ENCODE assay signal across 8 cellular contexts in the genomic region with DNA sequence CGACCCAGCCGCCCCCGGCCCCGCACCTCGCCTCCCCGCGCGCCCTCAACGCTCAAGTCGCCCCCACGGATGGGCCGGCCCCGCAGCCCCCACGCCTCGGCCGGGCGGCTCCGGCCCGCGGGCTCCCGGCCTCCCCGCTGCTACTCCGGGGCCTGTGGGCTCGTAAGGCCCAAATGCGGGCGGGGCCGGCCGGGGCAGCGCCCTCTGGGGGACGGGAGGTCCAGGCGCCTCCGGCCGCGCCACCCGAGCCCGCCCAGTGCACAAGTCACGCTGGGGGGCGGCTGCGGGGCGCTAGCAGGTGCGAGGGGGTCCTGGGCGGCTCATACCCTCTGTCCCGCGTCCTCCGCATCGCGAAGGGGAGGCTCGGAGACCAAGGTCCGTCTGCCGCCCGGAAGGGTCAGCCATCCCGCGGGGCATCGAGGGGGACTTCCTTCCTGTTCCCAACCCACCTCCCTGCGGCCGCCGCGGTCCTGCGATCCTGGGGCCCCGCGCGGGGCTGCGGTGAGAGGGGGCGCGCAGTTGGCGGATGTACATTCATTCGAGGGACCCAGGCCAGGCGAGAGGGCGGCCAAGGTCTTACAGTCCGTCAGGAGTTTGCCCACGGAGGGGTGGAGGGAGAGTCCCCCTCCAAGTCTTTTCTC. TPM values are rescaled to one million over a fixed set of nuclear protein-coding genes. Genes with fewer than 3 reads are reported as not detected.
A peak's percentile ranks its signal among the peaks of the same experiment; 100 is the strongest.
DNase-seq lines count a peak whose midpoint lies in the region; ATAC-seq, FAIRE-seq and TF ChIP-seq lines count a peak whose summit lies in the region.

A gene with protein sequence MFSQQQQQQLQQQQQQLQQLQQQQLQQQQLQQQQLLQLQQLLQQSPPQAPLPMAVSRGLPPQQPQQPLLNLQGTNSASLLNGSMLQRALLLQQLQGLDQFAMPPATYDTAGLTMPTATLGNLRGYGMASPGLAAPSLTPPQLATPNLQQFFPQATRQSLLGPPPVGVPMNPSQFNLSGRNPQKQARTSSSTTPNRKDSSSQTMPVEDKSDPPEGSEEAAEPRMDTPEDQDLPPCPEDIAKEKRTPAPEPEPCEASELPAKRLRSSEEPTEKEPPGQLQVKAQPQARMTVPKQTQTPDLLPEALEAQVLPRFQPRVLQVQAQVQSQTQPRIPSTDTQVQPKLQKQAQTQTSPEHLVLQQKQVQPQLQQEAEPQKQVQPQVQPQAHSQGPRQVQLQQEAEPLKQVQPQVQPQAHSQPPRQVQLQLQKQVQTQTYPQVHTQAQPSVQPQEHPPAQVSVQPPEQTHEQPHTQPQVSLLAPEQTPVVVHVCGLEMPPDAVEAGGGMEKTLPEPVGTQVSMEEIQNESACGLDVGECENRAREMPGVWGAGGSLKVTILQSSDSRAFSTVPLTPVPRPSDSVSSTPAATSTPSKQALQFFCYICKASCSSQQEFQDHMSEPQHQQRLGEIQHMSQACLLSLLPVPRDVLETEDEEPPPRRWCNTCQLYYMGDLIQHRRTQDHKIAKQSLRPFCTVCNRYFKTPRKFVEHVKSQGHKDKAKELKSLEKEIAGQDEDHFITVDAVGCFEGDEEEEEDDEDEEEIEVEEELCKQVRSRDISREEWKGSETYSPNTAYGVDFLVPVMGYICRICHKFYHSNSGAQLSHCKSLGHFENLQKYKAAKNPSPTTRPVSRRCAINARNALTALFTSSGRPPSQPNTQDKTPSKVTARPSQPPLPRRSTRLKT (minus strand): TSS at position 167 of the 641 bp plus-strand sequence. CDS start 715 bp downstream, outside the sequence.

- peak; percentile 78 for DNase-seq in Calu3
- peak; percentile 83 to 86 for DNase-seq in SJCRH30
- peak; percentile 59 for DNase-seq in activated gamma-delta T cell treated with anti-CD3 and anti-CD28 coated beads, Interleukin-2, amount 50 U/mL, for 16 hours (ENCODE audit: low read depth)
- peak; percentile 89 to 93 for DNase-seq in frontal cortex (ENCODE audit: low spot score in 2 of 2)
- DNase-seq in occipital lobe (lab: John Stamatoyannopoulos, UW) = peak; percentile 63

- peaks cover 43% of the 10 kb centered on the region for H3K36me3 Mint-ChIP-seq in Calu3 (ENCODE audit: insufficient read depth, unreplicated experiment)

- peak; percentile 54 for TF ChIP-seq CTCF in Calu3 (IDR thresholded peaks at IDR 0.05; ENCODE audit: unreplicated experiment)

- H3K27me3 Mint-ChIP-seq in Calu3 (ENCODE audit: unreplicated experiment) = no peaks in the 10 kb centered on the region

- intact Hi-C loops in Calu3 (cut with micrococcal nuclease; ENCODE audit: unreplicated experiment) = no loop called here

- peak within 1 kb of the TSS; percentile 50 for H3K27ac Mint-ChIP-seq in Calu3 (ENCODE audit: unreplicated experiment)

- H3K9me3 Mint-ChIP-seq in Calu3 (ENCODE audit: low read depth, unreplicated experiment) = no peaks in the 10 kb centered on the region

- peak; percentile 86 for ATAC-seq in GM19463 (IDR thresholded peaks at IDR 0.05; ENCODE audit: unreplicated experiment)

- H3K4me3 Mint-ChIP-seq in Calu3 (ENCODE audit: low read depth, unreplicated experiment) = peak within 1 kb of the TSS; percentile 87

- H3K4me3 ChIP-seq in HUES6 (ENCODE audit: low read depth, low read length) = peak within 1 kb of the TSS; percentile 92
- H3K4me3 ChIP-seq in SJCRH30 = peak within 1 kb of the TSS; percentile 76

- BruUV-seq in Calu3 (replicated peaks; lab: Mats Ljungman, UMichigan) = no TSS peak

- peak within 1 kb of the TSS; percentile 88 for H3K9ac ChIP-seq in HUES6 (ENCODE audit: low read length)

- H3K27ac ChIP-seq in HUES6 (ENCODE audit: low read depth, low read length) (peak within 1 kb of the TSS; percentile 74; the same call in 1 of the 2 replicates), SJCRH30 (peak within 1 kb of the TSS; percentile 52), temporal lobe (ENCODE audit: low read depth, low read length) (peak within 1 kb of the TSS; percentile 82)

- H3K9me3 ChIP-seq in HUES6 (ENCODE audit: control insufficient read depth, insufficient read depth, low read depth, low read length) (no peaks in the 10 kb centered on the region), SJCRH30 (replicated peaks) (no peaks in the 10 kb centered on the region)

- H3K36me3 ChIP-seq in HUES6 (ENCODE audit: control insufficient read depth, insufficient read depth, low read length) (peaks cover 25% of the 10 kb centered on the region), SJCRH30 (peaks cover 25% of the 10 kb centered on the region)

- no peak for FAIRE-seq in frontal cortex (lab: Jason Lieb, UNC)

- H3K4me1 ChIP-seq in HUES6 (ENCODE audit: control insufficient read depth, insufficient read depth, low read length) (peaks cover 7% of the 10 kb centered on the region), SJCRH30 (peaks cover 4% of the 10 kb centered on the region; the same call in 1 of the 2 replicates)

- H3K27me3 ChIP-seq in HUES6 (ENCODE audit: control insufficient read depth, insufficient read depth, low read length) = no peaks in the 10 kb centered on the region
- H3K27me3 ChIP-seq in SJCRH30 = no peaks in the 10 kb centered on the region

- CTCF ChIA-PET in Calu3 (lab: Charles Lee) = interaction anchor here (0.7 kb wide), 1 partner anchor 66 kb away, joined by 3 read pairs; no protein-coding TSS in a partner anchor

- H3K4me1 Mint-ChIP-seq in Calu3 (ENCODE audit: low read depth, unreplicated experiment) = no peaks in the 10 kb centered on the region

RNA-seq across cellular contexts. Expression of the gene that starts here (rescaled TPM):
- 85.8 and 93.7 TPM in 2 replicates for total RNA-seq in Calu3 (2022)
- total RNA-seq in SJCRH30 (2014; rRNA removed; shearing (Covaris generic)) = 72.6 and 85.2 TPM in 2 replicates
- total RNA-seq in frontal cortex = 15.9 TPM
- total RNA-seq in occipital lobe = 11.5 TPM
- total RNA-seq in temporal lobe = 23.6 TPM

Comparison
In these comparisons a context has a peak if more than half of its experiments do, and no peak if none do; other contexts are left out.
1. Peak in every context shown above with its lines: DNase-seq, ATAC-seq, H3K4me3 ChIP-seq and H3K27ac ChIP-seq.